Comparison of ENCODE assay signal across 8 cellular contexts in the genomic region with DNA sequence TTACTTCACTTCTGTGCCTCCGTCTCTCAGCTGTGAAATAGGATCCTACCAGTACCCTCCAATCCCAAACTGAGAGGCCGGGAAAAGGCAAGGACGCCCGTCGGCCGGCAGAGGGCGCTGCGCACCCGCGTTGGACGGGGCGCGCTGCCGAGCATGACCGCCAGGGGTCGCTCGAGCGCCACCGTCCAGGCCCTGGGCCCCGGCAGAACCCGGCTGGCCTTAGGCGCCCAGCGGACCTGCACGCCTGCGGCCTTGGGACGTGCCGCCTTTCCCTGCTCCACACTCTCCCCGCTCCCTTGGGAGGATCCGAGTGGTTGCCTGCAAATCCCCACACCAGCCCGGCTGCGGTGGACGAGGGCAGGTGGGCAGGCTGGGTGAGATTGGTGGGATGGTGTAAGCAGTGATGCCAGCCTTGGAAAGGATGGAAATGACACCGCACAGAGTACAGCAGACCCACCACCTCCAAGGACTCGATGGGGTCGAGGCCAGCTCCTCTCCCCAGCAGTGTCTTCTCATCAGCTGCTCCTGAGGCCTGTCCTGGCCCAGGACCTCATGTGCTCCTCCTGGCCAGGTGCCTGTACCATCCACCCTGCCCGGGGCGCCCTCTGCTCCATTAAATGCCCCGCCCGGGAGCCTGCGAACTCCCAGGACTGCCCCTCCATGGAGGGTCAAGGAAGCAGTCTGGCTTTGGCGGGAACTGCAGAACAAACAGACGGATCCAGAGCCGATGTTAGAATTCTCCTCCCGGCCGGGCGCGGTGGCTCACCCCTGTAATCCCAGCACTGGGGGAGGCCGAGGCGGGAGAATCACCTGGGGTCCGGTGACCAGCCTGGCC. TPM values are rescaled to one million over a fixed set of nuclear protein-coding genes. Genes with fewer than 3 reads are reported as not detected.
A peak's percentile ranks its signal among the peaks of the same experiment; 100 is the strongest.
DNase-seq lines count a peak whose midpoint lies in the region; ATAC-seq and TF ChIP-seq lines count a peak whose summit lies in the region.

No MANE protein-coding gene starts in this region.

- H3K4me3 ChIP-seq in lower leg skin (ENCODE audit: low read depth, poor library complexity, severe bottlenecking) = no peak overlapping the region

- no peak for TF ChIP-seq POLR2A in lower leg skin (IDR thresholded peaks at IDR 0.05)

- H3K36me3 Mint-ChIP-seq in dendritic cell treated with granulocyte-macrophage colony-stimulating factor and Interleukin-4, amounts not matched to agents 40 ng/mL and 50 ng/mL, for 4 days (ENCODE audit: low read depth) = no peaks in the 10 kb centered on the region

- peaks cover 26% of the 10 kb centered on the region for H3K4me1 Mint-ChIP-seq in dendritic cell treated with granulocyte-macrophage colony-stimulating factor and Interleukin-4, amounts not matched to agents 40 ng/mL and 50 ng/mL, for 4 days (ENCODE audit: low read depth)

- intact Hi-C loops in dendritic cell treated with granulocyte-macrophage colony-stimulating factor and Interleukin-4, amounts not matched to agents 40 ng/mL and 50 ng/mL, for 4 days (cut with micrococcal nuclease) = loop anchor here (1.0 kb wide), 3 partner anchors 297 to 501 kb away; no protein-coding TSS in a partner anchor
- intact Hi-C loops in lower leg skin (cut with DNase I; ENCODE audit: low total_unique reads) = loop anchor here (2.0 to 10.0 kb wide), 3 partner anchors 290 to 502 kb away; no protein-coding TSS in a partner anchor

- WGBS in lower leg skin, 2 donors = 24 to 29% methylated on average over 46 to 48 of the region's 50 CpGs

- ATAC-seq in GM18873 (IDR thresholded peaks at IDR 0.05; ENCODE audit: low FRiP score, unreplicated experiment) (peak; percentile 59), HG03103 (IDR thresholded peaks at IDR 0.05; ENCODE audit: low read depth, unreplicated experiment) (peak; percentile 64)

- H3K27me3 Mint-ChIP-seq in dendritic cell treated with granulocyte-macrophage colony-stimulating factor and Interleukin-4, amounts not matched to agents 40 ng/mL and 50 ng/mL, for 4 days = peaks cover 9% of the 10 kb centered on the region

- TF ChIP-seq CTCF in AG09319 (IDR thresholded peaks at IDR 0.05; ENCODE audit: low read depth, low read length) = peak; percentile 91
- TF ChIP-seq CTCF in lower leg skin (IDR thresholded peaks at IDR 0.05) = peak in 2 of 3 donors; percentile 97 to 99

- H3K9me3 Mint-ChIP-seq in dendritic cell treated with granulocyte-macrophage colony-stimulating factor and Interleukin-4, amounts not matched to agents 40 ng/mL and 50 ng/mL, for 4 days = peaks cover 8% of the 10 kb centered on the region

- H3K27ac Mint-ChIP-seq in dendritic cell treated with granulocyte-macrophage colony-stimulating factor and Interleukin-4, amounts not matched to agents 40 ng/mL and 50 ng/mL, for 4 days = peak overlapping the region; percentile 65

- no peak overlapping the region for H3K4me3 Mint-ChIP-seq in dendritic cell treated with granulocyte-macrophage colony-stimulating factor and Interleukin-4, amounts not matched to agents 40 ng/mL and 50 ng/mL, for 4 days

- DNase-seq in AG09319 (ENCODE audit: extremely low read depth, low read depth) = no peak
- DNase-seq in NCI-H2227 treated with DMSO at 0.1 percent for 48 hours (lab: John Stamatoyannopoulos, UW) = peak; percentile 39
- peak; percentile 61 for DNase-seq in activated CD4-positive, alpha-beta T cell treated with anti-CD3 and anti-CD28 coated beads, Interleukin-2, amount 50 U/mL, for 1 hour
- DNase-seq in lower leg skin (ENCODE audit: low spot score in 2 of 2) = peak in 1 of 2 donors; percentile 91
- DNase-seq in stimulated activated CD4-positive, alpha-beta T cell treated with anti-CD3 and anti-CD28 coated beads, TNF-alpha, amount 100 ng/mL, for 24 hours (ENCODE audit: low read depth in 3 of 3) = peak in 2 of 3 experiments; percentile 31 to 55

RNA-seq across cellular contexts. Expression of gene LBR, which starts 47.4 kb away (rescaled TPM):
- total RNA-seq in lower leg skin = 10 to 100 TPM; 16.4 to 47.7 (median 22.5) TPM
